Comparison of ENCODE assay signal across 25 cellular contexts in the genomic region with DNA sequence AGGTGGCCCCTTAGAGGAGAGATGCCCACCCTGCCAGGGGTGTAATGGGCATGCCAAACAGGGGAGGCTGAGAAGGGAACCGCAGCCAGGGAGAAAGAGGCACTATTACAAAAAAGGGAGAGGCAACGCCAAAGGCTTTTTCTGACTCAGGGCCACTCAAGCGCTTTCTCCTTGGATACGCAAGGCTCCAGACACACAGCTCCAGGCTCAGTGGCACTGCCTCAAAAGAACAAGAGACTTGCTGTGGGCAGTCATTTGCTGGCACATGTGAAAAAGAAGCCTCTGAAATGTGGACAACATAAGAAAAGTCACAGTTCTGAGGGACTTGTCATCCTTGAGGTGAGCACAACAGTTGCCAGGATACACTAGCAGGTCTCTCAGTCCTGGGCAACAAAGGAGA.
DNase-seq lines count a peak whose midpoint lies in the region; ATAC-seq and TF ChIP-seq lines count a peak whose summit lies in the region.
"Had no signal": no experiment of that assay in that cellular context is flagged by ENCODE, and none has a peak within 500 bp of the region (broad histone marks: within the 10 kb centered on the region; RNA-seq: fewer than 3 reads in every experiment).

No MANE protein-coding gene starts in this region.

- H3K27me3 ChIP-seq in H7 (ENCODE audit: control insufficient read depth, insufficient read depth, low read length) = no peaks in the 10 kb centered on the region
- H3K27me3 ChIP-seq in CD4-positive, alpha-beta T cell (ENCODE audit: control insufficient read depth, insufficient read depth, low read length) = no peaks in the 10 kb centered on the region
- H3K27me3 ChIP-seq: ovary had no signal

- H3K27ac ChIP-seq in CD4-positive, alpha-beta T cell (ENCODE audit: low read depth, low read length) = no peak overlapping the region
- H3K27ac ChIP-seq: ovary had no signal

- TF ChIP-seq CTCF in WTC11 (IDR thresholded peaks at IDR 0.05) = no peak
- no peak for TF ChIP-seq CTCF in epithelial cell of esophagus (IDR thresholded peaks at IDR 0.05; ENCODE audit: insufficient read depth, low read depth, low read length, missing control alignments)
- TF ChIP-seq CTCF in CD4-positive, alpha-beta T cell (IDR thresholded peaks at IDR 0.05) = no peak

- CTCF ChIA-PET in WTC11 (lab: Charles Lee) = interaction anchor here (0.5 kb wide), 1 partner anchor 64 kb away, joined by 3 read pairs; no protein-coding TSS in a partner anchor
- CTCF ChIA-PET in CD4-positive, alpha-beta T cell (lab: Charles Lee) = no interaction called here

- H3K36me3 Mint-ChIP-seq in WTC11 = no peaks in the 10 kb centered on the region
- H3K36me3 Mint-ChIP-seq in CD4-positive, alpha-beta T cell (ENCODE audit: low read depth) = no peaks in the 10 kb centered on the region
- H3K36me3 Mint-ChIP-seq: activated naive CD4-positive, alpha-beta T cell treated with anti-CD3 and anti-CD28 coated beads, Interleukin-2, amount 50 U/mL, for 72 hours; CD14-positive monocyte; naive thymus-derived CD4-positive, alpha-beta T cell; T-cell had no signal

- peaks cover 28% of the 10 kb centered on the region for H3K4me1 Mint-ChIP-seq in WTC11
- H3K4me1 Mint-ChIP-seq in stimulated activated naive CD8-positive, alpha-beta T cell treated with anti-CD3 and anti-CD28 coated beads, Interleukin-15, amount 100 ng/mL, for 72 hours = no peaks in the 10 kb centered on the region
- H3K4me1 Mint-ChIP-seq in CD4-positive, alpha-beta T cell (ENCODE audit: low read depth) = no peaks in the 10 kb centered on the region
- H3K4me1 Mint-ChIP-seq: T-cell had no signal

- H3K27me3 Mint-ChIP-seq in WTC11 (ENCODE audit: low read depth) = no peaks in the 10 kb centered on the region
- H3K27me3 Mint-ChIP-seq in stimulated activated naive CD8-positive, alpha-beta T cell treated with anti-CD3 and anti-CD28 coated beads, Interleukin-15, amount 100 ng/mL, for 72 hours = no peaks in the 10 kb centered on the region
- H3K27me3 Mint-ChIP-seq in CD4-positive, alpha-beta T cell = peaks cover 9% of the 10 kb centered on the region
- H3K27me3 Mint-ChIP-seq: dendritic cell treated with granulocyte-macrophage colony-stimulating factor and Interleukin-4, amounts not matched to agents 40 ng/mL and 50 ng/mL, for 4 days had no signal

- DNase-seq in H7 = peak; percentile 23
- no peak for DNase-seq in WTC11 (ENCODE audit: low spot score)
- peak; percentile 43 for DNase-seq in epithelial cell of esophagus (ENCODE audit: low read depth)
- peak in 6 of 10 donors; percentile 12 to 79 (median 58) for DNase-seq in posterior cingulate gyrus
- no peak for DNase-seq in stimulated activated naive CD8-positive, alpha-beta T cell treated with anti-CD3 and anti-CD28 coated beads, Interleukin-15, amount 100 ng/mL, for 72 hours
- DNase-seq in NCI-H1694 treated with DMSO at 0.1 percent for 48 hours (lab: John Stamatoyannopoulos, UW) = no peak
- no peak for DNase-seq in CD4-positive, alpha-beta T cell
- DNase-seq: activated CD4-positive, CD25-positive, alpha-beta regulatory T cell treated with anti-CD3 and anti-CD28 coated beads, Interleukin-2, amount 50 U/mL, for 72 hours; central memory CD4-positive, alpha-beta T cell; DND-41; left ventricle myocardium inferior; midbrain; naive thymus-derived CD4-positive, alpha-beta T cell; NCI-H1105 treated with DMSO at 0.1 percent for 48 hours; NCI-H2081; NCI-H748 treated with DMSO at 0.1 percent for 48 hours; ovary; right cardiac atrium; stimulated activated CD4-positive, alpha-beta T cell treated with anti-CD3 and anti-CD28 coated beads, Interleukin-2, amount 100 ng/mL, for 48 hours; T-cell had no signal

- no peak overlapping the region for H3K4me3 Mint-ChIP-seq in WTC11
- H3K4me3 Mint-ChIP-seq in stimulated activated naive CD8-positive, alpha-beta T cell treated with anti-CD3 and anti-CD28 coated beads, Interleukin-15, amount 100 ng/mL, for 72 hours = no peak overlapping the region
- H3K4me3 Mint-ChIP-seq in CD4-positive, alpha-beta T cell = no peak overlapping the region
- H3K4me3 Mint-ChIP-seq: activated CD8-positive, alpha-beta T cell treated with anti-CD3 and anti-CD28 coated beads for 36 hours; CD14-positive monocyte; dendritic cell treated with granulocyte-macrophage colony-stimulating factor and Interleukin-4, amounts not matched to agents 40 ng/mL and 50 ng/mL, for 4 days; naive thymus-derived CD4-positive, alpha-beta T cell; T-cell had no signal

- intact Hi-C loops in posterior cingulate gyrus (cut with DNase I) = no loop called here
- intact Hi-C loops in CD4-positive, alpha-beta T cell (cut with DNase I, micrococcal nuclease) = no loop called here

- POLR2A ChIA-PET in WTC11 (lab: Charles Lee) = no interaction called here
- POLR2A ChIA-PET in CD4-positive, alpha-beta T cell (lab: Charles Lee) = no interaction called here

- peaks cover 5% of the 10 kb centered on the region; the same call in 1 of the 2 replicates for H3K9me3 Mint-ChIP-seq in WTC11
- no peaks in the 10 kb centered on the region for H3K9me3 Mint-ChIP-seq in stimulated activated naive CD8-positive, alpha-beta T cell treated with anti-CD3 and anti-CD28 coated beads, Interleukin-15, amount 100 ng/mL, for 72 hours
- no peaks in the 10 kb centered on the region for H3K9me3 Mint-ChIP-seq in CD4-positive, alpha-beta T cell
- H3K9me3 Mint-ChIP-seq: activated CD8-positive, alpha-beta T cell treated with anti-CD3 and anti-CD28 coated beads for 36 hours; activated naive CD4-positive, alpha-beta T cell treated with anti-CD3 and anti-CD28 coated beads, Interleukin-2, amount 50 U/mL, for 72 hours; dendritic cell treated with granulocyte-macrophage colony-stimulating factor and Interleukin-4, amounts not matched to agents 40 ng/mL and 50 ng/mL, for 4 days; T-cell had no signal

- H3K9me3 ChIP-seq in CD4-positive, alpha-beta T cell (ENCODE audit: control insufficient read depth, low read length) = no peaks in the 10 kb centered on the region
- H3K9me3 ChIP-seq: left ventricle myocardium inferior, ovary had no signal

- peak; percentile 31 for ATAC-seq in WTC11
- ATAC-seq in stimulated activated naive CD8-positive, alpha-beta T cell treated with anti-CD3 and anti-CD28 coated beads, Interleukin-15, amount 100 ng/mL, for 72 hours = no peak
- ATAC-seq in GM18858 (IDR thresholded peaks at IDR 0.05; ENCODE audit: unreplicated experiment) = no peak
- ATAC-seq in CD4-positive, alpha-beta T cell (ENCODE audit: poor library complexity) = no peak
- ATAC-seq: activated CD8-positive, alpha-beta T cell treated with anti-CD3 and anti-CD28 coated beads for 36 hours; activated naive CD4-positive, alpha-beta T cell treated with anti-CD3 and anti-CD28 coated beads, Interleukin-2, amount 50 U/mL, for 72 hours; naive thymus-derived CD4-positive, alpha-beta T cell had no signal

- H3K4me3 ChIP-seq in H7 (ENCODE audit: insufficient read depth, low read depth, low read length) (no peak overlapping the region), epithelial cell of esophagus (ENCODE audit: low read length) (no peak overlapping the region)
- H3K4me3 ChIP-seq: left ventricle myocardium inferior, ovary had no signal

- H3K27ac Mint-ChIP-seq in WTC11 = no peak overlapping the region
- H3K27ac Mint-ChIP-seq in stimulated activated naive CD8-positive, alpha-beta T cell treated with anti-CD3 and anti-CD28 coated beads, Interleukin-15, amount 100 ng/mL, for 72 hours = no peak overlapping the region
- H3K27ac Mint-ChIP-seq in CD4-positive, alpha-beta T cell = no peak overlapping the region
- H3K27ac Mint-ChIP-seq: activated CD8-positive, alpha-beta T cell treated with anti-CD3 and anti-CD28 coated beads for 36 hours; activated naive CD4-positive, alpha-beta T cell treated with anti-CD3 and anti-CD28 coated beads, Interleukin-2, amount 50 U/mL, for 72 hours; CD14-positive monocyte; dendritic cell treated with granulocyte-macrophage colony-stimulating factor and Interleukin-4, amounts not matched to agents 40 ng/mL and 50 ng/mL, for 4 days; naive thymus-derived CD4-positive, alpha-beta T cell; T-cell had no signal

- no peaks in the 10 kb centered on the region for H3K36me3 ChIP-seq in H7 (replicated peaks; ENCODE audit: control insufficient read depth, insufficient read depth, low read length)
- H3K36me3 ChIP-seq: left ventricle myocardium inferior, ovary had no signal

TF ChIP-seq in WTC11, 78 proteins besides CTCF, POLR2A, EP300 and RAD21 (continues in another document):
- no peak for TF ChIP-seq IRF2 (CRISPR knock-in tag; IDR thresholded peaks at IDR 0.05; ENCODE audit: borderline replicate concordance, low read depth)
- no peak for TF ChIP-seq ETV6 (CRISPR knock-in tag; IDR thresholded peaks at IDR 0.05)
- TF ChIP-seq ZNF263 (CRISPR knock-in tag; IDR thresholded peaks at IDR 0.05; ENCODE audit: low read depth) = no peak
- no peak for TF ChIP-seq NFATC4 (CRISPR knock-in tag; IDR thresholded peaks at IDR 0.05)
- TF ChIP-seq, protein P1, sequence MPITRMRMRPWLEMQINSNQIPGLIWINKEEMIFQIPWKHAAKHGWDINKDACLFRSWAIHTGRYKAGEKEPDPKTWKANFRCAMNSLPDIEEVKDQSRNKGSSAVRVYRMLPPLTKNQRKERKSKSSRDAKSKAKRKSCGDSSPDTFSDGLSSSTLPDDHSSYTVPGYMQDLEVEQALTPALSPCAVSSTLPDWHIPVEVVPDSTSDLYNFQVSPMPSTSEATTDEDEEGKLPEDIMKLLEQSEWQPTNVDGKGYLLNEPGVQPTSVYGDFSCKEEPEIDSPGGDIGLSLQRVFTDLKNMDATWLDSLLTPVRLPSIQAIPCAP (CRISPR knock-in tag; IDR thresholded peaks at IDR 0.05) = no peak
- TF ChIP-seq EMX1 (CRISPR knock-in tag; IDR thresholded peaks at IDR 0.05) = no peak
- TF ChIP-seq ZBTB43 (CRISPR knock-in tag; IDR thresholded peaks at IDR 0.05) = no peak
- no peak for TF ChIP-seq CBFB (CRISPR knock-in tag; IDR thresholded peaks at IDR 0.05; ENCODE audit: low read depth)
- no peak for TF ChIP-seq E2F5 (CRISPR knock-in tag; IDR thresholded peaks at IDR 0.05)

Comparison
In these comparisons a context has a peak if more than half of its experiments do, and no peak if none do; other contexts are left out.
1. DNase-seq: peak in H7 (single experiment), epithelial cell of esophagus (single experiment) and posterior cingulate gyrus (6 of 10); none in WTC11 (single experiment), stimulated activated naive CD8-positive, alpha-beta T cell treated with anti-CD3 and anti-CD28 coated beads, Interleukin-15, amount 100 ng/mL, for 72 hours (0 of 2), NCI-H1694 treated with DMSO at 0.1 percent for 48 hours (single experiment) and CD4-positive, alpha-beta T cell (0 of 10).